ENCODE assay signal across 24 cellular contexts in genomic region chr17:4972752-4973151, GRCh38. TPM values are rescaled to one million over a fixed set of nuclear protein-coding genes. Genes with fewer than 3 reads are reported as not detected.
DNase-seq lines count a peak whose midpoint lies in the region; ATAC-seq and TF ChIP-seq lines count a peak whose summit lies in the region.
"Had no signal": no experiment of that assay in that cellular context is flagged by ENCODE, and none has a peak within 500 bp of the region (broad histone marks: within the 10 kb centered on the region; RNA-seq: fewer than 3 reads in every experiment).

No MANE protein-coding gene starts in this region.

- H3K4me1 ChIP-seq in mammary epithelial cell (ENCODE audit: insufficient read depth, low read length) (peaks cover 22% of the 10 kb centered on the region), sigmoid colon (peaks cover 0 to 35% (median 32%) of the 10 kb centered on the region in 4 donors)
- H3K4me1 ChIP-seq: BE2C had no signal

- peaks cover 15% of the 10 kb centered on the region for H3K4me1 Mint-ChIP-seq in MCF 10A (ENCODE audit: insufficient read depth, unreplicated experiment)
- peaks cover 24% of the 10 kb centered on the region for H3K4me1 Mint-ChIP-seq in WTC11

- no peak for TF ChIP-seq EP300 in sigmoid colon (IDR thresholded peaks at IDR 0.05)

- no peak for DNase-seq in MCF 10A (ENCODE audit: unreplicated experiment)
- DNase-seq in mammary epithelial cell: no peak
- DNase-seq in WTC11 (ENCODE audit: low spot score): peak; percentile 40
- DNase-seq in iPS-NIHi7 (ENCODE audit: extremely low spot score): peak; percentile 31
- peak; percentile 61 for DNase-seq in sigmoid colon
- no peak for DNase-seq in midbrain (lab: John Stamatoyannopoulos, UW)
- no peak for DNase-seq in posterior vena cava (ENCODE audit: low spot score)
- no peak for DNase-seq in COR-L47 (lab: John Stamatoyannopoulos, UW)
- DNase-seq: activated CD4-positive, alpha-beta T cell treated with anti-CD3 and anti-CD28 coated beads, Interleukin-2, amount 50 U/mL, for 4 hours; activated gamma-delta T cell; amniotic stem cell; BE2C; DND-41; HFFc6; Karpas-422; NCI-H1694 treated with DMSO at 0.1 percent for 48 hours; NCI-H2171 treated with DMSO at 0.1 percent for 48 hours; NCI-H69; stimulated activated CD4-positive, alpha-beta T cell treated with anti-CD3 and anti-CD28 coated beads, Interleukin-4, amount 100 ng/mL, for 24 hours; upper lobe of left lung; WERI-Rb-1 had no signal

- intact Hi-C loops in MCF 10A (cut with micrococcal nuclease) (no loop called here), mammary epithelial cell (cut with micrococcal nuclease) (no loop called here), sigmoid colon (cut with DNase I) (no loop called here), posterior vena cava (cut with DNase I) (no loop called here)

- ATAC-seq in WTC11: peak; percentile 46
- ATAC-seq: A549; natural killer cell treated with Interleukin-12 subunit alpha and Interleukin-12 subunit beta and Interleukin-15 and Interleukin-18, amount 100 ng/mL, for 72 hours had no signal

- dilution Hi-C loops in mammary epithelial cell (cut with HindIII; ENCODE audit: low sequenced_read_pairs): loop anchor here (5.0 kb wide), 1 partner anchor 35 kb away; no protein-coding TSS in a partner anchor

- H3K27me3 ChIP-seq in mammary epithelial cell (ENCODE audit: insufficient read depth, low read length) (no peaks in the 10 kb centered on the region), sigmoid colon (no peaks in the 10 kb centered on the region)
- H3K27me3 ChIP-seq: BE2C, upper lobe of left lung had no signal

- in situ Hi-C loops in mammary epithelial cell (cut with MboI; ENCODE audit: low sequenced_read_pairs in 2 of 2): no loop called here

- H3K36me3 ChIP-seq in mammary epithelial cell (ENCODE audit: insufficient read depth, low read length) (peaks cover 8% of the 10 kb centered on the region), sigmoid colon (peaks cover 30 to 62% (median 42%) of the 10 kb centered on the region in 4 donors)
- H3K36me3 ChIP-seq: BE2C had no signal

- no peak overlapping the region for H3K27ac ChIP-seq in mammary epithelial cell (ENCODE audit: insufficient read depth, low read depth, low read length)
- H3K27ac ChIP-seq in sigmoid colon: peak overlapping the region in 3 of 4 donors; percentile 45 to 97 (median 48)
- H3K27ac ChIP-seq: A549, prostate gland, upper lobe of left lung, WERI-Rb-1 had no signal

- CTCF ChIA-PET in MCF 10A (lab: Yijun Ruan, JAX) (interaction anchor here (0.8 to 0.9 kb wide), 2 partner anchors 8 to 89 kb away, joined by 4 read pairs; no protein-coding TSS in a partner anchor), mammary epithelial cell (lab: Charles Lee; ENCODE audit: low non-redundant PET) (no interaction called here), WTC11 (lab: Charles Lee) (interaction anchor here (1.0 to 1.2 kb wide), 2 partner anchors 64 to 89 kb away, joined by 3 to 4 read pairs; no protein-coding TSS in a partner anchor)

- POLR2A ChIA-PET in MCF 10A (lab: Yijun Ruan, JAX) (interaction anchor here (13.3 kb wide), 1 partner anchor 24 kb away, joined by 639 read pairs; the partner anchor contains the start of genes ENO3, PFN1, RNF167 and SLC25A11), WTC11 (lab: Charles Lee) (interaction anchor here (1.2 to 1.7 kb wide), 2 partner anchors 14 to 64 kb away, joined by 3 to 5 read pairs; no protein-coding TSS in a partner anchor)

- H4K20me1 ChIP-seq in mammary epithelial cell (ENCODE audit: insufficient read depth, low read length): no peaks in the 10 kb centered on the region

- H3K9me3 Mint-ChIP-seq in MCF 10A (ENCODE audit: unreplicated experiment): no peaks in the 10 kb centered on the region
- H3K9me3 Mint-ChIP-seq in WTC11: no peaks in the 10 kb centered on the region
- H3K9me3 Mint-ChIP-seq: HFFc6; natural killer cell treated with Interleukin-12 subunit alpha and Interleukin-12 subunit beta and Interleukin-15 and Interleukin-18, amount 100 ng/mL, for 72 hours had no signal

- H3K79me2 ChIP-seq in mammary epithelial cell (ENCODE audit: insufficient read depth, low read length): peaks cover 3% of the 10 kb centered on the region

- TF ChIP-seq CTCF in MCF 10A (IDR thresholded peaks at IDR 0.05; ENCODE audit: unreplicated experiment): no peak
- no peak for TF ChIP-seq CTCF in mammary epithelial cell (conservative IDR thresholded peaks at IDR 0.05 in 1 of 2, IDR thresholded peaks at IDR 0.05 in 1 of 2; ENCODE audit: extremely low read depth in 1 of 2, insufficient read depth in 1 of 2, low read depth in 1 of 2, low read length in 2 of 2)
- no peak for TF ChIP-seq CTCF in WTC11 (IDR thresholded peaks at IDR 0.05)
- no peak for TF ChIP-seq CTCF in sigmoid colon (IDR thresholded peaks at IDR 0.05)

- WGBS in mammary epithelial cell (ENCODE audit: low coverage, missing lambda C conversion rate): 74% methylated on average over 9 of the region's 12 CpGs
- WGBS in sigmoid colon, 2 donors: 88 to 92% methylated on average over 12 of the region's 12 CpGs

- H3K4me2 ChIP-seq in mammary epithelial cell (ENCODE audit: insufficient read depth, low read depth, low read length): no peak overlapping the region
- H3K4me2 ChIP-seq: A549 had no signal

- no peak overlapping the region for H3K9ac ChIP-seq in mammary epithelial cell (ENCODE audit: insufficient read depth, low read length)

- BruUV-seq in MCF 10A (replicated peaks; lab: Mats Ljungman, UMichigan) (no TSS peak), mammary epithelial cell (replicated peaks; lab: Mats Ljungman, UMichigan) (no TSS peak)

- no peak overlapping the region for H3K4me3 ChIP-seq in mammary epithelial cell (replicated peaks in 1 of 3; ENCODE audit: insufficient read depth in 1 of 3, low read depth in 2 of 3, low read length in 3 of 3)
- no peak overlapping the region for H3K4me3 ChIP-seq in sigmoid colon
- H3K4me3 ChIP-seq: A549, prostate gland, upper lobe of left lung had no signal

- no peak for TF ChIP-seq POLR2A in sigmoid colon (IDR thresholded peaks at IDR 0.05)

- no peak overlapping the region for H3K4me3 Mint-ChIP-seq in MCF 10A (ENCODE audit: unreplicated experiment)
- H3K4me3 Mint-ChIP-seq in WTC11: no peak overlapping the region
- H3K4me3 Mint-ChIP-seq: HFFc6; natural killer cell treated with Interleukin-12 subunit alpha and Interleukin-12 subunit beta and Interleukin-15 and Interleukin-18, amount 100 ng/mL, for 72 hours had no signal

- H3K36me3 Mint-ChIP-seq in MCF 10A (ENCODE audit: insufficient read depth, unreplicated experiment) (peaks cover 64% of the 10 kb centered on the region), WTC11 (peaks cover 5% of the 10 kb centered on the region)

- H3K27ac Mint-ChIP-seq in MCF 10A (ENCODE audit: low read depth, unreplicated experiment) (peak overlapping the region; percentile 68), WTC11 (peak overlapping the region; percentile 66)
- H3K27ac Mint-ChIP-seq: HFFc6 had no signal

- H3K9me3 ChIP-seq in mammary epithelial cell (replicated peaks; ENCODE audit: insufficient read depth, low read length) (no peaks in the 10 kb centered on the region), sigmoid colon (no peaks in the 10 kb centered on the region)
- H3K9me3 ChIP-seq: A549, BE2C, prostate gland, upper lobe of left lung had no signal

- H3K27me3 Mint-ChIP-seq in MCF 10A (ENCODE audit: insufficient read depth, unreplicated experiment) (no peaks in the 10 kb centered on the region), WTC11 (ENCODE audit: low read depth) (peaks cover 63% of the 10 kb centered on the region)
- H3K27me3 Mint-ChIP-seq: natural killer cell treated with Interleukin-12 subunit alpha and Interleukin-12 subunit beta and Interleukin-15 and Interleukin-18, amount 100 ng/mL, for 72 hours had no signal

- no peak overlapping the region for H2AFZ ChIP-seq in mammary epithelial cell (ENCODE audit: low read depth, low read length)

TF ChIP-seq in WTC11, 78 proteins besides CTCF, POLR2A, EP300 and RAD21 (continues in another document):
- TF ChIP-seq SOX15 (CRISPR knock-in tag; IDR thresholded peaks at IDR 0.05): no peak
- TF ChIP-seq ZNF396 (CRISPR knock-in tag; IDR thresholded peaks at IDR 0.05; ENCODE audit: borderline replicate concordance): no peak

RNA-seq across cellular contexts. Expression of gene SPAG7, which starts 5.1 kb away (rescaled TPM):
- total RNA-seq in MCF 10A (2022) (112 and 151 TPM in 2 replicates), mammary epithelial cell (10 to 100 TPM; 20.7 to 66.5 TPM), WTC11 (2021) (97.3 to 103 TPM (median 101 TPM) in 3 replicates), sigmoid colon (10 to 100 TPM; 42.6 to 84.5 (median 72.3) TPM), posterior vena cava (10 to 100 TPM; 47.0 to 50.7 TPM)
- polyA plus RNA-seq in mammary epithelial cell (56.9 TPM), sigmoid colon (10 to 100 TPM; 67.8 to 79.3 (median 73.9) TPM)
- 51.5 TPM for polyA minus RNA-seq in mammary epithelial cell

RNA-seq across cellular contexts. Expression of gene CAMTA2, which starts 14.7 kb away (rescaled TPM):
- total RNA-seq in MCF 10A (2022) (126 and 154 TPM in 2 replicates), mammary epithelial cell (10 to 100 TPM; 15.0 to 69.1 TPM), WTC11 (2021) (9.2 to 14.2 TPM (median 12.3 TPM) in 3 replicates), sigmoid colon (10 to 100 TPM in 3 of 4 donors, 1 to 10 TPM in 1; 9.9 to 24.6 (median 21.7) TPM), posterior vena cava (10 to 100 TPM; 52.0 to 72.2 TPM)
- polyA plus RNA-seq in mammary epithelial cell (18.7 TPM), sigmoid colon (10 to 100 TPM; 35.1 to 64.5 (median 42.0) TPM)
- 37.5 TPM for polyA minus RNA-seq in mammary epithelial cell

RNA-seq across cellular contexts. Expression of gene ENO3, which starts 21.8 kb away (rescaled TPM):
- total RNA-seq in MCF 10A (2022): 19.0 and 20.2 TPM in 2 replicates
- total RNA-seq in mammary epithelial cell: 1 to 10 TPM; 1.8 to 7.8 TPM
- 2.7 TPM for polyA plus RNA-seq in mammary epithelial cell
- not detected for polyA minus RNA-seq in mammary epithelial cell
- 30.9 to 40.3 TPM (median 37.7 TPM) in 3 replicates for total RNA-seq in WTC11 (2021)
- total RNA-seq in sigmoid colon: 1 to 10 TPM; 2.5 to 9.1 (median 5.1) TPM
- polyA plus RNA-seq in sigmoid colon: 10 to 100 TPM in 1 of 3 donors, 1 to 10 TPM in 1, under 1 TPM in 1; 0.69 to 10.3 (median 5.4) TPM
- 1 to 10 TPM; 3.2 to 4.3 TPM for total RNA-seq in posterior vena cava

RNA-seq across cellular contexts. Expression of gene PFN1, which starts 24.4 kb away (rescaled TPM):
- total RNA-seq in MCF 10A (2022) (1,010 and 1,106 TPM in 2 replicates), mammary epithelial cell (1,000 to 10,000 TPM in 1 of 2 donors, 100 to 1,000 TPM in 1; 442 to 1,314 TPM), WTC11 (2021) (1,289 to 1,315 TPM (median 1,307 TPM) in 3 replicates), sigmoid colon (1,000 to 10,000 TPM in 1 of 4 donors, 100 to 1,000 TPM in 3; 690 to 1,141 (median 828) TPM), posterior vena cava (100 to 1,000 TPM; 582 to 588 TPM)
- polyA plus RNA-seq in mammary epithelial cell (1,540 TPM), sigmoid colon (1,000 to 10,000 TPM in 1 of 3 donors, 100 to 1,000 TPM in 2; 853 to 1,404 (median 948) TPM)
- 1,004 TPM for polyA minus RNA-seq in mammary epithelial cell

RNA-seq across cellular contexts. Expression of gene INCA1, which starts 24.6 kb away (rescaled TPM):
- total RNA-seq in MCF 10A (2022): 0.44 and 0.49 TPM in 2 replicates
- total RNA-seq in mammary epithelial cell: under 1 TPM; 0.33 to 0.42 TPM
- polyA plus RNA-seq in mammary epithelial cell: 0.27 TPM
- polyA minus RNA-seq in mammary epithelial cell: 0.52 TPM
- total RNA-seq in WTC11 (2021): 0.61 to 1.1 TPM (median 1.1 TPM) in 3 replicates
- 1 to 10 TPM in 2 of 4 donors, under 1 TPM in 2; 0.36 to 3.0 (median 1.5) TPM for total RNA-seq in sigmoid colon
- 1 to 10 TPM; 2.2 to 3.6 (median 2.3) TPM for polyA plus RNA-seq in sigmoid colon
- total RNA-seq in posterior vena cava: 1 to 10 TPM in 1 of 2 donors, under 1 TPM in 1; 0.60 to 1.3 TPM

Comparison
In these comparisons a context has a peak if more than half of its experiments do, and no peak if none do; other contexts are left out.
1. DNase-seq: peak in WTC11 (single experiment), iPS-NIHi7 (single experiment) and sigmoid colon (single experiment); none in MCF 10A (single experiment), mammary epithelial cell (single experiment), midbrain (single experiment), posterior vena cava (single experiment) and COR-L47 (single experiment).